Comparison of ENCODE assay signal across 8 cellular contexts in genomic region chr12:47808574-47809380, GRCh38. TPM values are rescaled to one million over a fixed set of nuclear protein-coding genes. Genes with fewer than 3 reads are reported as not detected.
DNase-seq lines count a peak whose midpoint lies in the region; ATAC-seq, FAIRE-seq and TF ChIP-seq lines count a peak whose summit lies in the region.

No MANE protein-coding gene starts in this region.

- H3K4me3 ChIP-seq in GM12864 (ENCODE audit: low read depth, low read length) (no peak overlapping the region; the same call in 1 of the 2 replicates), OCI-LY3 (ENCODE audit: low read length) (peak overlapping the region; percentile 57), adipocyte (ENCODE audit: low read length) (no peak overlapping the region), HepG2 (replicated peaks in 1 of 3; ENCODE audit: insufficient read depth in 1 of 3, low read depth in 2 of 3, low read length in 3 of 3) (no peak overlapping the region)

- H2AFZ ChIP-seq in OCI-LY3 (ENCODE audit: low read depth, low read length) (no peak overlapping the region), HepG2 (ENCODE audit: low read length) (no peak overlapping the region)

- H3K9me3 Mint-ChIP-seq in type B pancreatic cell: no peaks in the 10 kb centered on the region

- peaks cover 84% of the 10 kb centered on the region for H3K4me1 ChIP-seq in OCI-LY3 (ENCODE audit: low read length)
- H3K4me1 ChIP-seq in adipocyte (ENCODE audit: control insufficient read depth, insufficient read depth, low read length): peaks cover 90% of the 10 kb centered on the region
- H3K4me1 ChIP-seq in HepG2 (ENCODE audit: insufficient read depth, low read length): 0 out of 2 replicates have a peak, but pooled peaks cover 5% of the 10 kb centered on the region

- TF ChIP-seq CTCF in GM12864 (IDR thresholded peaks at IDR 0.05; ENCODE audit: low read depth, low read length, missing control alignments) (peak; percentile 48), OCI-LY3 (IDR thresholded peaks at IDR 0.05; ENCODE audit: low read depth, low read length) (peak; percentile 19; the same call in 1 of the 2 replicates), HepG2 (CRISPR knock-in tag; IDR thresholded peaks at IDR 0.05) (no peak), type B pancreatic cell (conservative IDR thresholded peaks at IDR 0.05) (peak; percentile 35), GM13976 (IDR thresholded peaks at IDR 0.05; ENCODE audit: borderline replicate concordance, control extremely low read depth, extremely low read depth, insufficient read depth, missing control alignments) (no peak)

- 93% methylated on average over 9 of the region's 9 CpGs for WGBS in HepG2 (ENCODE audit: low lambda C conversion rate)

- BruUV-seq in HepG2 (replicated peaks; lab: Mats Ljungman, UMichigan): no TSS peak

- H3K36me3 Mint-ChIP-seq in type B pancreatic cell: no peaks in the 10 kb centered on the region

- ATAC-seq in HepG2: peak; percentile 28; the same call in 2 of the 3 replicates
- ATAC-seq in GM21447 (IDR thresholded peaks at IDR 0.05; ENCODE audit: unreplicated experiment): no peak

- TF ChIP-seq POLR2A in HepG2 (IDR thresholded peaks at IDR 0.05; ENCODE audit: insufficient read depth in 1 of 2, low read depth in 2 of 2, low read length in 2 of 2): no peak

- CTCF ChIA-PET in HepG2 (lab: Yijun Ruan, JAX; ENCODE audit: low intra/inter-chr PET ratio, low total read pairs): no interaction called here

- no peak for FAIRE-seq in HepG2 (lab: Jason Lieb, UNC)

- H3K4me1 Mint-ChIP-seq in type B pancreatic cell (ENCODE audit: unreplicated experiment): peaks cover 64% of the 10 kb centered on the region

- intact Hi-C loops in HepG2 (cut with micrococcal nuclease; ENCODE audit: unreplicated experiment): no loop called here

- in situ Hi-C loops in HepG2 (cut with HindIII; ENCODE audit: extremely low pct_ligation_motif_present, low pct_unique_long_range_greater_than_20kb): no loop called here
- in situ Hi-C loops in GM13976 (cut with MboI; ENCODE audit: low sequenced_read_pairs, unreplicated experiment): no loop called here

- H3K4me3 Mint-ChIP-seq in type B pancreatic cell: peak overlapping the region; percentile 2

- H3K4me2 ChIP-seq in OCI-LY3 (ENCODE audit: low read length) (peak overlapping the region; percentile 95), HepG2 (ENCODE audit: low read depth, low read length) (no peak overlapping the region)

- POLR2A ChIA-PET in HepG2 (lab: Yijun Ruan, JAX): interaction anchor here (1.1 kb wide), 2 partner anchors 9 to 12 kb away, joined by 4 read pairs; no protein-coding TSS in a partner anchor

- H3K36me3 ChIP-seq in OCI-LY3 (replicated peaks; ENCODE audit: low read depth, low read length): peaks cover 9% of the 10 kb centered on the region
- H3K36me3 ChIP-seq in adipocyte (ENCODE audit: control insufficient read depth, insufficient read depth, low read length, severe bottlenecking): peaks cover 9% of the 10 kb centered on the region
- no peaks in the 10 kb centered on the region; a peak in 1 of 5 replicates for H3K36me3 ChIP-seq in HepG2 (replicated peaks in 1 of 2; ENCODE audit: control insufficient read depth in 1 of 2, insufficient read depth in 2 of 2, low read length in 2 of 2)

- no peak for TF ChIP-seq RAD21 in HepG2 (CRISPR knock-in tag; IDR thresholded peaks at IDR 0.05)

- no peaks in the 10 kb centered on the region for H3K27me3 Mint-ChIP-seq in type B pancreatic cell

- H3K27me3 ChIP-seq in OCI-LY3 (ENCODE audit: low read depth, low read length) (no peaks in the 10 kb centered on the region), adipocyte (replicated peaks; ENCODE audit: control insufficient read depth, insufficient read depth, low read length) (no peaks in the 10 kb centered on the region), HepG2 (ENCODE audit: control insufficient read depth in 1 of 2, insufficient read depth in 2 of 2, low read length in 2 of 2) (no peaks in the 10 kb centered on the region)

- H3K79me2 ChIP-seq in OCI-LY3 (ENCODE audit: low read length) (peaks cover 80% of the 10 kb centered on the region), HepG2 (ENCODE audit: insufficient read depth, low read length) (peaks cover 1% of the 10 kb centered on the region)

- H3K9ac ChIP-seq in OCI-LY3 (ENCODE audit: low read length) (peak overlapping the region; percentile 91), adipocyte (ENCODE audit: low read length) (peak overlapping the region; percentile 44), HepG2 (ENCODE audit: insufficient read depth, low read depth, low read length) (no peak overlapping the region)

- H3K27ac ChIP-seq in OCI-LY3 (ENCODE audit: low read length) (peak overlapping the region; percentile 78), HepG2 (ENCODE audit: extremely low read length, insufficient read depth, low read length) (no peak overlapping the region)

- TF ChIP-seq EP300 in HepG2 (IDR thresholded peaks at IDR 0.05; ENCODE audit: low read depth in 2 of 2, low read length in 2 of 2) (no peak), HepG2 (CRISPR knock-in tag; IDR thresholded peaks at IDR 0.05; ENCODE audit: borderline replicate concordance) (no peak)

- DNase-seq in GM12864 (ENCODE audit: low read depth) (no peak), adipocyte (ENCODE audit: low read depth) (peak; percentile 40), HepG2 (ENCODE audit: low spot score) (no peak), type B pancreatic cell (ENCODE audit: extremely low spot score, unreplicated experiment) (no peak), SK-N-DZ (ENCODE audit: low spot score) (no peak), GM13976 (ENCODE audit: low spot score) (no peak)

- H3K9me3 ChIP-seq in OCI-LY3 (ENCODE audit: insufficient read depth, low read length): no peaks in the 10 kb centered on the region
- no peaks in the 10 kb centered on the region for H3K9me3 ChIP-seq in adipocyte (ENCODE audit: control insufficient read depth, low read length)
- H3K9me3 ChIP-seq in HepG2 (ENCODE audit: low read length): no peaks in the 10 kb centered on the region

- no peak overlapping the region for H3K27ac Mint-ChIP-seq in type B pancreatic cell

- H4K20me1 ChIP-seq in OCI-LY3 (ENCODE audit: insufficient read depth, low read length) (no peaks in the 10 kb centered on the region), HepG2 (ENCODE audit: insufficient read depth, low read length) (no peaks in the 10 kb centered on the region)

RNA-seq across cellular contexts. Expression of gene HDAC7, which starts 10.9 kb away (rescaled TPM):
- 3.7 and 4.6 TPM in 2 replicates for total RNA-seq in HepG2 (2016; rRNA removed; fragmentation: Illumina TruSeq; extraction: Trizol)
- 1.5 and 2.7 TPM in 2 replicates for total RNA-seq in HepG2 (2016; cell fraction: cytosol; rRNA removed; fragmentation: Illumina TruSeq; extraction: Trizol; ENCODE audit: low read depth)
- total RNA-seq in HepG2 (2016; cell fraction: insoluble cytoplasmic fraction; rRNA removed; fragmentation: Illumina TruSeq; extraction: Trizol): 3.3 and 5.0 TPM in 2 replicates
- 4.5 and 5.3 TPM in 2 replicates for total RNA-seq in HepG2 (2016; cell fraction: membrane; rRNA removed; fragmentation: Illumina TruSeq; extraction: Trizol)
- 5.2 and 5.6 TPM in 2 replicates for total RNA-seq in HepG2 (2016; cell fraction: nucleus; rRNA removed; fragmentation: Illumina TruSeq; extraction: Trizol)
- polyA plus RNA-seq in HepG2 (2011; rRNA removed): 8.5 and 10.8 TPM in 2 replicates
- polyA plus RNA-seq in HepG2 (2011; cell fraction: cytosol; rRNA removed): 3.4 and 5.9 TPM in 2 replicates
- 44.6 and 61.9 TPM in 2 replicates for polyA plus RNA-seq in HepG2 (2011; cell fraction: nucleus; rRNA removed)
- polyA plus RNA-seq in HepG2 (2012): 3.9 and 6.2 TPM in 2 replicates
- polyA plus RNA-seq in HepG2 (2016; cell fraction: cytosol; fragmentation: Illumina TruSeq; extraction: Trizol; ENCODE audit: low read depth): 1.6 and 1.8 TPM in 2 replicates
- polyA plus RNA-seq in HepG2 (2016; cell fraction: insoluble cytoplasmic fraction; fragmentation: Illumina TruSeq; extraction: Trizol; ENCODE audit: low read depth): 7.3 and 8.0 TPM in 2 replicates
- 5.0 and 6.0 TPM in 2 replicates for polyA plus RNA-seq in HepG2 (2016; cell fraction: membrane; fragmentation: Illumina TruSeq; extraction: Trizol; ENCODE audit: low read depth)
- 15.8 and 16.2 TPM in 2 replicates for polyA plus RNA-seq in HepG2 (2016; cell fraction: nucleus; fragmentation: Illumina TruSeq; extraction: Trizol; ENCODE audit: insufficient read depth, low read depth)
- 11.8 and 35.8 TPM in 2 replicates for polyA minus RNA-seq in HepG2 (2011; rRNA and poly(A)+ RNA removed; ENCODE audit: low replicate concordance)
- 2.3 and 4.6 TPM in 2 replicates for polyA minus RNA-seq in HepG2 (2011; cell fraction: cytosol; rRNA and poly(A)+ RNA removed)
- polyA minus RNA-seq in HepG2 (2011; cell fraction: nucleus; rRNA and poly(A)+ RNA removed): 6.8 and 9.5 TPM in 2 replicates
- total RNA-seq in type B pancreatic cell (ENCODE audit: low replicate concordance): 71.5 and 76.1 TPM in 2 replicates
- polyA plus RNA-seq in SK-N-DZ (2014; cell fraction: cytosol; rRNA removed): 14.4 TPM in 2 replicates
- 45.6 and 46.2 TPM in 2 replicates for polyA plus RNA-seq in SK-N-DZ (2014; cell fraction: nucleus; rRNA removed)

RNA-seq across cellular contexts. Expression of gene SLC48A1, which starts 35.7 kb away (rescaled TPM):
- total RNA-seq in HepG2 (2016; rRNA removed; fragmentation: Illumina TruSeq; extraction: Trizol) (2.6 and 3.7 TPM in 2 replicates), type B pancreatic cell (ENCODE audit: low replicate concordance) (19.7 and 37.4 TPM in 2 replicates)
- total RNA-seq in HepG2 (2016; cell fraction: cytosol; rRNA removed; fragmentation: Illumina TruSeq; extraction: Trizol; ENCODE audit: low read depth): 2.3 and 3.1 TPM in 2 replicates
- 2.3 and 3.4 TPM in 2 replicates for total RNA-seq in HepG2 (2016; cell fraction: insoluble cytoplasmic fraction; rRNA removed; fragmentation: Illumina TruSeq; extraction: Trizol)
- total RNA-seq in HepG2 (2016; cell fraction: membrane; rRNA removed; fragmentation: Illumina TruSeq; extraction: Trizol): 5.0 and 6.3 TPM in 2 replicates
- total RNA-seq in HepG2 (2016; cell fraction: nucleus; rRNA removed; fragmentation: Illumina TruSeq; extraction: Trizol): 2.5 and 2.6 TPM in 2 replicates
- polyA plus RNA-seq in HepG2 (2011; rRNA removed): 2.2 and 3.1 TPM in 2 replicates
- 2.4 and 2.6 TPM in 2 replicates for polyA plus RNA-seq in HepG2 (2011; cell fraction: cytosol; rRNA removed)
- polyA plus RNA-seq in HepG2 (2011; cell fraction: nucleus; rRNA removed): 3.1 and 4.1 TPM in 2 replicates
- polyA plus RNA-seq in HepG2 (2012): 2.1 and 3.5 TPM in 2 replicates
- polyA plus RNA-seq in HepG2 (2016; cell fraction: cytosol; fragmentation: Illumina TruSeq; extraction: Trizol; ENCODE audit: low read depth): 3.8 and 3.9 TPM in 2 replicates
- 2.6 and 3.2 TPM in 2 replicates for polyA plus RNA-seq in HepG2 (2016; cell fraction: insoluble cytoplasmic fraction; fragmentation: Illumina TruSeq; extraction: Trizol; ENCODE audit: low read depth)
- 6.3 and 6.9 TPM in 2 replicates for polyA plus RNA-seq in HepG2 (2016; cell fraction: membrane; fragmentation: Illumina TruSeq; extraction: Trizol; ENCODE audit: low read depth)
- 5.6 and 6.3 TPM in 2 replicates for polyA plus RNA-seq in HepG2 (2016; cell fraction: nucleus; fragmentation: Illumina TruSeq; extraction: Trizol; ENCODE audit: insufficient read depth, low read depth)
- 5.7 and 45.5 TPM in 2 replicates for polyA minus RNA-seq in HepG2 (2011; rRNA and poly(A)+ RNA removed; ENCODE audit: low replicate concordance)
- polyA minus RNA-seq in HepG2 (2011; cell fraction: cytosol; rRNA and poly(A)+ RNA removed): 1.5 and 2.1 TPM in 2 replicates
- 1.7 and 2.8 TPM in 2 replicates for polyA minus RNA-seq in HepG2 (2011; cell fraction: nucleus; rRNA and poly(A)+ RNA removed)
- polyA plus RNA-seq in SK-N-DZ (2014; cell fraction: cytosol; rRNA removed): 10.2 and 10.8 TPM in 2 replicates
- 5.3 and 5.7 TPM in 2 replicates for polyA plus RNA-seq in SK-N-DZ (2014; cell fraction: nucleus; rRNA removed)

RNA-seq across cellular contexts. Expression of gene RAPGEF3, which starts 50.1 kb away (rescaled TPM):
- total RNA-seq in HepG2 (2016; rRNA removed; fragmentation: Illumina TruSeq; extraction: Trizol) (0.07 TPM in 1 of 2 replicates, not detected in the other), type B pancreatic cell (ENCODE audit: low replicate concordance) (3.7 and 4.9 TPM in 2 replicates)
- total RNA-seq in HepG2 (2016; cell fraction: cytosol; rRNA removed; fragmentation: Illumina TruSeq; extraction: Trizol; ENCODE audit: low read depth): not detected in 2 replicates
- 0.09 TPM in 1 of 2 replicates, not detected in the other for total RNA-seq in HepG2 (2016; cell fraction: insoluble cytoplasmic fraction; rRNA removed; fragmentation: Illumina TruSeq; extraction: Trizol)
- 0.03 TPM in 1 of 2 replicates, not detected in the other for total RNA-seq in HepG2 (2016; cell fraction: membrane; rRNA removed; fragmentation: Illumina TruSeq; extraction: Trizol)
- total RNA-seq in HepG2 (2016; cell fraction: nucleus; rRNA removed; fragmentation: Illumina TruSeq; extraction: Trizol): 0.40 TPM in 1 of 2 replicates, not detected in the other
- 0.07 and 0.37 TPM in 2 replicates for polyA plus RNA-seq in HepG2 (2011; rRNA removed)
- 0.05 and 0.13 TPM in 2 replicates for polyA plus RNA-seq in HepG2 (2011; cell fraction: cytosol; rRNA removed)
- polyA plus RNA-seq in HepG2 (2011; cell fraction: nucleus; rRNA removed): 0.56 and 0.95 TPM in 2 replicates
- 0.11 and 0.16 TPM in 2 replicates for polyA plus RNA-seq in HepG2 (2012)
- not detected in 2 replicates for polyA plus RNA-seq in HepG2 (2016; cell fraction: cytosol; fragmentation: Illumina TruSeq; extraction: Trizol; ENCODE audit: low read depth)
- 0.17 TPM in 1 of 2 replicates, not detected in the other for polyA plus RNA-seq in HepG2 (2016; cell fraction: insoluble cytoplasmic fraction; fragmentation: Illumina TruSeq; extraction: Trizol; ENCODE audit: low read depth)
- not detected in 2 replicates for polyA plus RNA-seq in HepG2 (2016; cell fraction: membrane; fragmentation: Illumina TruSeq; extraction: Trizol; ENCODE audit: low read depth)
- polyA plus RNA-seq in HepG2 (2016; cell fraction: nucleus; fragmentation: Illumina TruSeq; extraction: Trizol; ENCODE audit: insufficient read depth, low read depth): 0.63 TPM in 1 of 2 replicates, not detected in the other
- polyA minus RNA-seq in HepG2 (2011; rRNA and poly(A)+ RNA removed; ENCODE audit: low replicate concordance): 0.28 and 2.0 TPM in 2 replicates
- polyA minus RNA-seq in HepG2 (2011; cell fraction: cytosol; rRNA and poly(A)+ RNA removed): not detected in 2 replicates
- 0.13 and 1.1 TPM in 2 replicates for polyA minus RNA-seq in HepG2 (2011; cell fraction: nucleus; rRNA and poly(A)+ RNA removed)
- polyA plus RNA-seq in SK-N-DZ (2014; cell fraction: cytosol; rRNA removed): 1.3 and 4.6 TPM in 2 replicates
- 1.6 and 2.8 TPM in 2 replicates for polyA plus RNA-seq in SK-N-DZ (2014; cell fraction: nucleus; rRNA removed)

Comparison
In these comparisons a context has a peak if more than half of its experiments do, and no peak if none do; other contexts are left out.
1. CTCF ChIP-seq: peak in GM12864 (single experiment), OCI-LY3 (single experiment) and type B pancreatic cell (single experiment); none in HepG2 (single experiment) and GM13976 (single experiment).
2. RNA of gene HDAC7, which starts 10.9 kb away (total RNA-seq): 71.5 to 76.1 TPM in type B pancreatic cell; 1.5 to 5.6 TPM in HepG2; every median in the first group is over 10 times any median in the second.